In the genomic region with DNA sequence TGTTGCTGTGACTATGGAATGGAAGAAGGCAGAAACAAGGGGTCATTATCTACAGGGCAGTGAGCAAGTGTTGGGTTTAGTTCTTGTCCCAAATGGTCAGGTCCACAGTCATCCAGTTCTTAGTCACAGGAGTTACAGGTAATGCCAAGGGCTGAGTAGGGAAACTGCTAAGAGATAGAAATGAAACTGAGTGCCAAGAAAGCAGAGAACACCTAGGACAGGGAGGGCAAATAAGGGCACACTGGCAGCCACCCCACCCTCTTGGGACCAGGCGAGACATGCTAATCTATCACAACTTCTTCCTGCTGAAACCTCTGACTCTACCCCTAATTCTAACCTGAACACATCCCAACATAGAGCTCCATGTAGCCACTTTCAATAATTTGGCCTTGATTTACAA, we compare ENCODE assay signal across 13 cellular contexts.
"Had no signal": no experiment of that assay in that cellular context is flagged by ENCODE, and none has a peak within 500 bp of the region (broad histone marks: within the 10 kb centered on the region; RNA-seq: fewer than 3 reads in every experiment).

No MANE protein-coding gene starts in this region.

- DNase-seq: activated CD4-positive, alpha-beta T cell treated with anti-CD3 and anti-CD28 coated beads for 48 hours; activated naive CD4-positive, alpha-beta T cell treated with Interleukin-2 at 50 U/mL for 16 hours; activated naive CD8-positive, alpha-beta T cell treated with anti-CD3 and anti-CD28 coated beads, Interleukin-2, amount 50 U/mL, for 24 hours; endodermal cell; hypothalamus; kidney glomerular epithelial cell; mesenchymal stem cell; nephron progenitor cell; substantia nigra had no signal

- H3K36me3 ChIP-seq: upper lobe of left lung had no signal

- H3K27me3 ChIP-seq: upper lobe of left lung had no signal

- H3K9me3 ChIP-seq: upper lobe of left lung had no signal

- H3K4me3 ChIP-seq: upper lobe of left lung had no signal

- ATAC-seq: activated naive CD8-positive, alpha-beta T cell treated with anti-CD3 and anti-CD28 coated beads, Interleukin-2, amount 50 U/mL, for 24 hours; esophagus mucosa; stimulated activated memory B cell treated with anti-CD40 and anti-IgM and Interleukin-4, amounts not matched to agents 10 μg/mL and 1 μg/mL and 100 μg/mL, for 72 hours; WTC11 had no signal
